Comparison of ENCODE assay signal across 8 cellular contexts in genomic region chr1:243850013-243850367, GRCh38. TPM values are rescaled to one million over a fixed set of nuclear protein-coding genes. Genes with fewer than 3 reads are reported as not detected.
DNase-seq lines count a peak whose midpoint lies in the region; ATAC-seq and TF ChIP-seq lines count a peak whose summit lies in the region.

Gene AKT3 (minus strand): TSS chr1:243850243. CDS start chr1:243843170, 7,073 bp downstream.

- DNase-seq in activated CD4-positive, alpha-beta T cell treated with anti-CD3 and anti-CD28 coated beads for 36 hours, result no peak
- no peak for DNase-seq in activated CD4-positive, alpha-beta T cell treated with anti-CD3 and anti-CD28 coated beads, Interleukin-2, amount 50 U/mL, for 48 hours
- no peak for DNase-seq in activated T-helper 2 cell treated with anti-CD3 and anti-CD28 coated beads, Interferon-gamma antibody, Interleukin-2, Interleukin-4, amounts not matched to agents 10 μg/mL and 5 μg/mL and 100 μg/mL, durations not matched to agents 14 hours and 24 hours and 36 hours (ENCODE audit: low spot score)
- DNase-seq in heart left ventricle (peak in 1 of 5 donors; percentile 86), progenitor cell of endocrine pancreas (ENCODE audit: low spot score, unreplicated experiment) (no peak), NCI-H345 (lab: John Stamatoyannopoulos, UW) (no peak), GM13976 (ENCODE audit: low spot score) (no peak)
- DNase-seq in activated effector memory CD4-positive, alpha-beta T cell treated with Interleukin-2 at 50 U/mL for 16 hours, result no peak

- peak within 1 kb of the TSS; percentile 92 for H3K27ac Mint-ChIP-seq in activated CD4-positive, alpha-beta T cell treated with anti-CD3 and anti-CD28 coated beads for 36 hours
- H3K27ac Mint-ChIP-seq in activated T-helper 2 cell treated with anti-CD3 and anti-CD28 coated beads, Interferon-gamma antibody, Interleukin-2, Interleukin-4, amounts not matched to agents 10 μg/mL and 5 μg/mL and 100 μg/mL, durations not matched to agents 14 hours and 24 hours and 36 hours, result peak within 1 kb of the TSS; percentile 99
- H3K27ac Mint-ChIP-seq in progenitor cell of endocrine pancreas, result peak within 1 kb of the TSS; percentile 96

- peaks cover 0 to 24% (median 0%) of the 10 kb centered on the region in 9 donors for H3K27me3 ChIP-seq in heart left ventricle

- intact Hi-C loops in activated CD4-positive, alpha-beta T cell treated with anti-CD3 and anti-CD28 coated beads for 36 hours (cut with DNase I, micrococcal nuclease), result loop anchor here (1.0 to 5.0 kb wide), 13 partner anchors 12 to 1121 kb away; partner anchors contain the start of genes CEP170 (in 2 of the 2) and COX20 (in 1 of the 2)
- intact Hi-C loops in activated T-helper 2 cell treated with anti-CD3 and anti-CD28 coated beads, Interferon-gamma antibody, Interleukin-2, Interleukin-4, amounts not matched to agents 10 μg/mL and 5 μg/mL and 100 μg/mL, durations not matched to agents 14 hours and 24 hours and 36 hours (cut with micrococcal nuclease), result loop anchor here (1.0 to 10.0 kb wide), 5 partner anchors 87 to 803 kb away; partner anchors contain the start of gene DESI2
- intact Hi-C loops in heart left ventricle (cut with DNase I), result loop anchor here in 6 of 10 donors (2.0 to 10.0 kb wide), 6 partner anchors 67 to 425 kb away; partner anchors contain the start of gene ZBTB18 (in 1 of the 6)

- TF ChIP-seq CTCF in heart left ventricle (IDR thresholded peaks at IDR 0.05) (no peak), progenitor cell of endocrine pancreas (IDR thresholded peaks at IDR 0.05; ENCODE audit: unreplicated experiment) (no peak), GM13976 (IDR thresholded peaks at IDR 0.05; ENCODE audit: borderline replicate concordance, control extremely low read depth, extremely low read depth, insufficient read depth, missing control alignments) (no peak)

- TF ChIP-seq POLR2A in heart left ventricle (IDR thresholded peaks at IDR 0.05), result no peak

- 0 to 2% (median 2%) methylated on average over 7 to 36 of the region's 39 CpGs; no CpG with 5 or more reads in 1 of the 4 donors for WGBS in heart left ventricle, 4 donors

- H3K4me3 ChIP-seq in heart left ventricle, result peak within 1 kb of the TSS; percentile 73 to 90 (median 80)

- POLR2A ChIA-PET in activated CD4-positive, alpha-beta T cell treated with anti-CD3 and anti-CD28 coated beads for 36 hours (lab: Charles Lee), result no interaction called here

- no peaks in the 10 kb centered on the region for H3K9me3 Mint-ChIP-seq in activated CD4-positive, alpha-beta T cell treated with anti-CD3 and anti-CD28 coated beads for 36 hours (ENCODE audit: low read depth)
- no peaks in the 10 kb centered on the region for H3K9me3 Mint-ChIP-seq in activated T-helper 2 cell treated with anti-CD3 and anti-CD28 coated beads, Interferon-gamma antibody, Interleukin-2, Interleukin-4, amounts not matched to agents 10 μg/mL and 5 μg/mL and 100 μg/mL, durations not matched to agents 14 hours and 24 hours and 36 hours
- no peaks in the 10 kb centered on the region for H3K9me3 Mint-ChIP-seq in progenitor cell of endocrine pancreas (ENCODE audit: low read depth)

- peaks cover 34% of the 10 kb centered on the region for H3K4me1 Mint-ChIP-seq in activated CD4-positive, alpha-beta T cell treated with anti-CD3 and anti-CD28 coated beads for 36 hours
- H3K4me1 Mint-ChIP-seq in activated T-helper 2 cell treated with anti-CD3 and anti-CD28 coated beads, Interferon-gamma antibody, Interleukin-2, Interleukin-4, amounts not matched to agents 10 μg/mL and 5 μg/mL and 100 μg/mL, durations not matched to agents 14 hours and 24 hours and 36 hours (ENCODE audit: low read depth), result peaks cover 18% of the 10 kb centered on the region
- peaks cover 14% of the 10 kb centered on the region for H3K4me1 Mint-ChIP-seq in progenitor cell of endocrine pancreas (ENCODE audit: low read depth)

- no peaks in the 10 kb centered on the region for H3K36me3 Mint-ChIP-seq in activated CD4-positive, alpha-beta T cell treated with anti-CD3 and anti-CD28 coated beads for 36 hours (ENCODE audit: low read depth)
- H3K36me3 Mint-ChIP-seq in activated T-helper 2 cell treated with anti-CD3 and anti-CD28 coated beads, Interferon-gamma antibody, Interleukin-2, Interleukin-4, amounts not matched to agents 10 μg/mL and 5 μg/mL and 100 μg/mL, durations not matched to agents 14 hours and 24 hours and 36 hours (ENCODE audit: low read depth), result peaks cover 3% of the 10 kb centered on the region
- H3K36me3 Mint-ChIP-seq in progenitor cell of endocrine pancreas (ENCODE audit: insufficient read depth), result no peaks in the 10 kb centered on the region

- peaks cover 0 to 24% (median 8%) of the 10 kb centered on the region in 12 donors for H3K4me1 ChIP-seq in heart left ventricle

- H3K36me3 ChIP-seq in heart left ventricle, result no peaks in the 10 kb centered on the region

- CTCF ChIA-PET in activated CD4-positive, alpha-beta T cell treated with anti-CD3 and anti-CD28 coated beads for 36 hours (lab: Charles Lee), result no interaction called here

- peak within 1 kb of the TSS; percentile 90 to 98 (median 94) for H3K27ac ChIP-seq in heart left ventricle

- H3K9me3 ChIP-seq in heart left ventricle, result peaks cover 0 to 3% (median 0%) of the 10 kb centered on the region in 12 donors

- no peak for ATAC-seq in activated CD4-positive, alpha-beta T cell treated with anti-CD3 and anti-CD28 coated beads for 36 hours
- ATAC-seq in heart left ventricle, result peak in 1 of 4 donors; percentile 90

- in situ Hi-C loops in GM13976 (cut with MboI; ENCODE audit: low sequenced_read_pairs, unreplicated experiment), result no loop called here

- H3K4me3 Mint-ChIP-seq in activated CD4-positive, alpha-beta T cell treated with anti-CD3 and anti-CD28 coated beads for 36 hours, result peak within 1 kb of the TSS; percentile 88
- H3K4me3 Mint-ChIP-seq in activated T-helper 2 cell treated with anti-CD3 and anti-CD28 coated beads, Interferon-gamma antibody, Interleukin-2, Interleukin-4, amounts not matched to agents 10 μg/mL and 5 μg/mL and 100 μg/mL, durations not matched to agents 14 hours and 24 hours and 36 hours (ENCODE audit: low read depth), result peak within 1 kb of the TSS; percentile 95
- peak within 1 kb of the TSS; percentile 92 for H3K4me3 Mint-ChIP-seq in progenitor cell of endocrine pancreas (ENCODE audit: low read depth)

- H3K27me3 Mint-ChIP-seq in activated CD4-positive, alpha-beta T cell treated with anti-CD3 and anti-CD28 coated beads for 36 hours, result peaks cover under 1% of the 10 kb centered on the region
- peaks cover 34% of the 10 kb centered on the region for H3K27me3 Mint-ChIP-seq in activated T-helper 2 cell treated with anti-CD3 and anti-CD28 coated beads, Interferon-gamma antibody, Interleukin-2, Interleukin-4, amounts not matched to agents 10 μg/mL and 5 μg/mL and 100 μg/mL, durations not matched to agents 14 hours and 24 hours and 36 hours (ENCODE audit: low read depth)
- peaks cover 15% of the 10 kb centered on the region for H3K27me3 Mint-ChIP-seq in progenitor cell of endocrine pancreas

RNA-seq across cellular contexts. Expression of gene AKT3, which starts in this region (rescaled TPM):
- total RNA-seq in activated CD4-positive, alpha-beta T cell treated with anti-CD3 and anti-CD28 coated beads for 36 hours, result 10 to 100 TPM; 29.3 to 34.6 TPM
- total RNA-seq in activated T-helper 2 cell treated with anti-CD3 and anti-CD28 coated beads, Interferon-gamma antibody, Interleukin-2, Interleukin-4, amounts not matched to agents 10 μg/mL and 5 μg/mL and 100 μg/mL, durations not matched to agents 14 hours and 24 hours and 36 hours, result 35.3 and 39.3 TPM in 2 replicates
- 10 to 100 TPM; 12.1 to 27.9 (median 19.9) TPM for total RNA-seq in heart left ventricle
- polyA plus RNA-seq in heart left ventricle, result 1 to 10 TPM; 3.2 to 8.6 TPM
- 42.4 and 45.5 TPM in 2 replicates for total RNA-seq in progenitor cell of endocrine pancreas
